Comparison of ENCODE assay signal across 9 cellular contexts in the genomic region with DNA sequence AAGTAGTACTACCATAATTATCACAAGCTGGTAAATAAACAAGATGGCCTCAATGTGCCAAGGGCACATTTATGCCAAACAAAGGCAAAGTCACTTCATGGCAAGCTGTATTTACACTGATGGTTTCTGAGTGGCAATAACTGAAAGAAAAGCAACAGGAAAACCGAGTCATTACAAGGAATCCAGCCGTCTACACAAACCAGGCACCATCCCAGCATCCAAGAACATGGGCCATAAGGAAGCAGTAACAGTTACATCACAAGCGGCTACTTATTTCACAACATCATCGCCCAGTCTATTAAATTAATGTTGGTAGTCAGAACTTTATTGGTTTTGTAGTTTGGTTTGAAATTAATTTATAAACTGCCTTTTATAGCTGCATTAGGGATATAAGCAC.
DNase-seq lines count a peak whose midpoint lies in the region; ATAC-seq and TF ChIP-seq lines count a peak whose summit lies in the region.
"Had no signal": no experiment of that assay in that cellular context is flagged by ENCODE, and none has a peak within 500 bp of the region (broad histone marks: within the 10 kb centered on the region; RNA-seq: fewer than 3 reads in every experiment).

No MANE protein-coding gene starts in this region.

- no peak for ATAC-seq in WTC11
- no peak for ATAC-seq in GM21737 (IDR thresholded peaks at IDR 0.05; ENCODE audit: unreplicated experiment)
- ATAC-seq in left cardiac atrium, result no peak
- ATAC-seq: HCT116 had no signal

- no peaks in the 10 kb centered on the region for H3K9me3 Mint-ChIP-seq in CD8-positive, alpha-beta memory T cell
- H3K9me3 Mint-ChIP-seq in WTC11, result peaks cover 5% of the 10 kb centered on the region
- no peaks in the 10 kb centered on the region for H3K9me3 Mint-ChIP-seq in type B pancreatic cell

- H3K4me3 ChIP-seq in CD8-positive, alpha-beta memory T cell (ENCODE audit: low read length), result no peak overlapping the region
- H3K4me3 ChIP-seq in Loucy (ENCODE audit: low read length, poor library complexity, severe bottlenecking) (no peak overlapping the region), Karpas-422 (ENCODE audit: low read length) (no peak overlapping the region)

- H3K36me3 Mint-ChIP-seq in CD8-positive, alpha-beta memory T cell, result peaks cover 0 to 4% (median 0%) of the 10 kb centered on the region in 3 donors
- H3K36me3 Mint-ChIP-seq in WTC11, result peaks cover 10% of the 10 kb centered on the region
- peaks cover 11% of the 10 kb centered on the region for H3K36me3 Mint-ChIP-seq in type B pancreatic cell

- H3K27ac ChIP-seq in CD8-positive, alpha-beta memory T cell (ENCODE audit: low read depth, low read length), result no peak overlapping the region
- H3K27ac ChIP-seq in Karpas-422 (ENCODE audit: low read length), result no peak overlapping the region

- peak overlapping the region; percentile 43 to 93 (median 90) for H3K27ac Mint-ChIP-seq in CD8-positive, alpha-beta memory T cell
- H3K27ac Mint-ChIP-seq in WTC11 (peak overlapping the region; percentile 73; the same call in 1 of the 2 replicates), type B pancreatic cell (no peak overlapping the region)

- no peaks in the 10 kb centered on the region for H4K20me1 ChIP-seq in Loucy (ENCODE audit: insufficient read depth, low read length, poor library complexity, severe bottlenecking)
- peaks cover 13% of the 10 kb centered on the region; the same call in 1 of the 2 replicates for H4K20me1 ChIP-seq in Karpas-422 (ENCODE audit: insufficient read depth, low read depth, low read length)

- H3K9ac ChIP-seq in Loucy (ENCODE audit: low read depth, low read length, poor library complexity, severe bottlenecking), result peak overlapping the region; percentile 18
- no peak overlapping the region for H3K9ac ChIP-seq in Karpas-422 (ENCODE audit: low read length)

- H2AFZ ChIP-seq in Loucy (ENCODE audit: low read length), result no peak overlapping the region
- H2AFZ ChIP-seq in Karpas-422 (ENCODE audit: low read length), result no peak overlapping the region

- intact Hi-C loops in left cardiac atrium (cut with DNase I), result no loop called here

- H3K4me1 ChIP-seq in CD8-positive, alpha-beta memory T cell (ENCODE audit: insufficient read depth, low read length), result peaks cover 24% of the 10 kb centered on the region
- H3K4me1 ChIP-seq in Loucy (ENCODE audit: insufficient read depth, low read length, poor library complexity, severe bottlenecking) (peaks cover 11% of the 10 kb centered on the region), Karpas-422 (ENCODE audit: low read length) (no peaks in the 10 kb centered on the region)

- TF ChIP-seq CTCF in Loucy (conservative IDR thresholded peaks at IDR 0.05; ENCODE audit: low read length), result no peak
- no peak for TF ChIP-seq CTCF in WTC11 (IDR thresholded peaks at IDR 0.05)
- TF ChIP-seq CTCF in type B pancreatic cell (conservative IDR thresholded peaks at IDR 0.05), result no peak

- H3K4me3 Mint-ChIP-seq in CD8-positive, alpha-beta memory T cell, result peak overlapping the region in 6 of 7 donors; percentile 55 to 82 (median 66)
- no peak overlapping the region for H3K4me3 Mint-ChIP-seq in WTC11
- no peak overlapping the region for H3K4me3 Mint-ChIP-seq in type B pancreatic cell

- no peaks in the 10 kb centered on the region for H3K9me3 ChIP-seq in CD8-positive, alpha-beta memory T cell (ENCODE audit: low read length)
- H3K9me3 ChIP-seq in Loucy (ENCODE audit: insufficient read depth, low read depth, low read length) (no peaks in the 10 kb centered on the region), Karpas-422 (ENCODE audit: low read length) (no peaks in the 10 kb centered on the region)

- H3K9me2 ChIP-seq in Loucy (replicated peaks; ENCODE audit: low read depth, low read length) (no peaks in the 10 kb centered on the region), Karpas-422 (replicated peaks; ENCODE audit: insufficient read depth, low read length) (no peaks in the 10 kb centered on the region)

- POLR2A ChIA-PET in CD8-positive, alpha-beta memory T cell (lab: Charles Lee), result no interaction called here
- POLR2A ChIA-PET in WTC11 (lab: Charles Lee), result no interaction called here

- no peaks in the 10 kb centered on the region for H3K36me3 ChIP-seq in CD8-positive, alpha-beta memory T cell (ENCODE audit: insufficient read depth, low read length)
- H3K36me3 ChIP-seq in Loucy (ENCODE audit: insufficient read depth, low read length) (no peaks in the 10 kb centered on the region), Karpas-422 (ENCODE audit: insufficient read depth, low read length) (no peaks in the 10 kb centered on the region)

- CTCF ChIA-PET in CD8-positive, alpha-beta memory T cell (lab: Charles Lee), result interaction anchor here (0.6 to 1.4 kb wide), 2 partner anchors 41 to 68 kb away, joined by 3 to 5 read pairs; no protein-coding TSS in a partner anchor
- CTCF ChIA-PET in WTC11 (lab: Charles Lee), result no interaction called here

- H3K4me2 ChIP-seq in Loucy (ENCODE audit: low read depth, low read length, poor library complexity, severe bottlenecking), result no peak overlapping the region
- no peak overlapping the region for H3K4me2 ChIP-seq in Karpas-422 (ENCODE audit: low read depth, low read length, poor library complexity, severe bottlenecking)

- H3K79me2 ChIP-seq in Loucy (ENCODE audit: insufficient read depth, low read length) (peaks cover 17% of the 10 kb centered on the region), Karpas-422 (ENCODE audit: low read length) (no peaks in the 10 kb centered on the region)

- no peaks in the 10 kb centered on the region for H3K27me3 ChIP-seq in CD8-positive, alpha-beta memory T cell (ENCODE audit: insufficient read depth, low read length, poor library complexity, severe bottlenecking)
- H3K27me3 ChIP-seq in Loucy (ENCODE audit: insufficient read depth, low read length, poor library complexity, severe bottlenecking), result no peaks in the 10 kb centered on the region
- H3K27me3 ChIP-seq in Karpas-422 (ENCODE audit: low read length), result no peaks in the 10 kb centered on the region

- no peak for DNase-seq in CD8-positive, alpha-beta memory T cell
- DNase-seq in WTC11 (ENCODE audit: low spot score) (no peak), kidney tubule cell (ENCODE audit: low spot score) (peak; percentile 46), type B pancreatic cell (ENCODE audit: extremely low spot score, unreplicated experiment) (no peak), Karpas-422 (no peak), left cardiac atrium (no peak)

- no peaks in the 10 kb centered on the region; the same call in 1 of the 2 replicates for H3F3A ChIP-seq in Loucy (ENCODE audit: low read depth)

- peaks cover 37 to 40% (median 40%) of the 10 kb centered on the region in 3 donors for H3K4me1 Mint-ChIP-seq in CD8-positive, alpha-beta memory T cell
- peaks cover 51% of the 10 kb centered on the region for H3K4me1 Mint-ChIP-seq in WTC11
- H3K4me1 Mint-ChIP-seq in type B pancreatic cell (ENCODE audit: unreplicated experiment), result peaks cover 31% of the 10 kb centered on the region

- no peaks in the 10 kb centered on the region for H3K27me3 Mint-ChIP-seq in CD8-positive, alpha-beta memory T cell
- H3K27me3 Mint-ChIP-seq in WTC11 (ENCODE audit: low read depth) (no peaks in the 10 kb centered on the region), type B pancreatic cell (no peaks in the 10 kb centered on the region)

TF ChIP-seq in WTC11, 78 proteins besides CTCF, POLR2A, EP300 and RAD21:
- TF ChIP-seq CREB1 (CRISPR knock-in tag; IDR thresholded peaks at IDR 0.05), result no peak
- no peak for TF ChIP-seq E2F1 (CRISPR knock-in tag; IDR thresholded peaks at IDR 0.05)

Comparison
In these comparisons a context has a peak if more than half of its experiments do, and no peak if none do; other contexts are left out.
1. H3K4me3 Mint-ChIP-seq: peak in CD8-positive, alpha-beta memory T cell (6 of 7); none in WTC11 (single experiment) and type B pancreatic cell (single experiment).